ENCODE assay signal across 8 cellular contexts in the genomic region with DNA sequence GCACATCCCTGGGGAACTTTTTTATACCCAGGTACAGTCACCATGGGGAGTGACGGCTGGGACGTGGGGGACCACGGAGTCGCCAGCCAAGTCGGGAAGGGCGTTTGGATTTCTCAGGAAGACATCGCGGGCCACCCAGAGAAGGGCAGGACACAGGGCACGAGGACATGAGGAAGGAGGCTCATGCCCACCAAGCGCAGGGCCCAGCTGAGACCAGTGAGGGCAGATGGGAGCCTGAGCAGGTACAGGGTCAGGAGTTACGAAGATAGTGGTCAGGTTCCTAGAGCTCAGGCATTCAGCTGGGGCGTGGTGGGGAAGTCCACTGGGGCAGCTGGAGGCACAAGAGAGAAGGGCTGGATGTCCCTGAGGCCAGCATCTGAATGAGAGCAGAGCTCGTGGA.
"Had no signal": no experiment of that assay in that cellular context is flagged by ENCODE, and none has a peak within 500 bp of the region (broad histone marks: within the 10 kb centered on the region; RNA-seq: fewer than 3 reads in every experiment).

No MANE protein-coding gene starts in this region.

- H3K27ac ChIP-seq: HL-60 had no signal

- ATAC-seq: HCT116 had no signal

- H3K9me3 ChIP-seq: HAP-1 had no signal

- H3K36me3 ChIP-seq: HAP-1 had no signal

- H3K4me1 Mint-ChIP-seq: IgD-negative memory B cell had no signal

- H3K36me3 Mint-ChIP-seq: IgD-negative memory B cell had no signal

- H3K9me3 Mint-ChIP-seq: HFFc6, IgD-negative memory B cell had no signal

- H3K4me3 Mint-ChIP-seq: HFFc6 had no signal

- H3K4me1 ChIP-seq: HAP-1 had no signal

- H3K4me3 ChIP-seq: HAP-1 had no signal

- H3K27ac Mint-ChIP-seq: HFFc6, IgD-negative memory B cell had no signal

- DNase-seq: GOT3, H7, HFFc6, KBM-7 had no signal
